Comparison of ENCODE assay signal across 21 cellular contexts in genomic region chr9:84129529-84129928, GRCh38.
DNase-seq lines count a peak whose midpoint lies in the region; ATAC-seq, FAIRE-seq and TF ChIP-seq lines count a peak whose summit lies in the region.
"Had no signal": no experiment of that assay in that cellular context is flagged by ENCODE, and none has a peak within 500 bp of the region (broad histone marks: within the 10 kb centered on the region; RNA-seq: fewer than 3 reads in every experiment).

No MANE protein-coding gene starts in this region.

- no peaks in the 10 kb centered on the region for H3K9me3 ChIP-seq in trophoblast cell (ENCODE audit: insufficient read depth, low read depth, low read length)
- H3K9me3 ChIP-seq: BLaER1 had no signal

- no peaks in the 10 kb centered on the region for H3K27me3 ChIP-seq in bronchial epithelial cell (ENCODE audit: control insufficient read depth, insufficient read depth, low read length)
- no peaks in the 10 kb centered on the region for H3K27me3 ChIP-seq in trophoblast cell (ENCODE audit: insufficient read depth, low read length)
- H3K27me3 ChIP-seq: BLaER1 had no signal

- no peak overlapping the region for H3K4ac ChIP-seq in trophoblast cell (ENCODE audit: low read depth, low read length)

- no peaks in the 10 kb centered on the region for H3K79me2 ChIP-seq in trophoblast cell (ENCODE audit: control insufficient read depth, insufficient read depth, low read length, poor library complexity)

- no peaks in the 10 kb centered on the region for H3K79me1 ChIP-seq in trophoblast cell (ENCODE audit: low read length)

- no peak overlapping the region for H4K91ac ChIP-seq in trophoblast cell (ENCODE audit: low read depth, low read length)

- no peak overlapping the region for H2BK12ac ChIP-seq in trophoblast cell (ENCODE audit: low read length)

- no peak for ATAC-seq in GM18511 (IDR thresholded peaks at IDR 0.05; ENCODE audit: unreplicated experiment)
- ATAC-seq: GM12878, HCT116, K562 had no signal

- H4K8ac ChIP-seq in trophoblast cell (ENCODE audit: low read depth, low read length): no peak overlapping the region

- H3K18ac ChIP-seq in trophoblast cell (ENCODE audit: low read length): no peak overlapping the region

- no peak overlapping the region for H2BK120ac ChIP-seq in trophoblast cell (ENCODE audit: insufficient read depth, low read length, poor library complexity)

- peak; percentile 77 for FAIRE-seq in bronchial epithelial cell (lab: Jason Lieb, UNC)
- FAIRE-seq: GM12878, H54, HTR-8/SVneo, K562 had no signal

- TF ChIP-seq CTCF in bronchial epithelial cell (IDR thresholded peaks at IDR 0.05; ENCODE audit: insufficient read depth, low read length, severe bottlenecking): no peak

- H3K9ac ChIP-seq in trophoblast cell (ENCODE audit: low read length): no peak overlapping the region
- H3K9ac ChIP-seq: BLaER1 had no signal

- H3K4me3 ChIP-seq in bronchial epithelial cell (ENCODE audit: low read depth, low read length) (no peak overlapping the region), trophoblast cell (ENCODE audit: low read depth, low read length) (no peak overlapping the region)
- H3K4me3 ChIP-seq: BLaER1, GM12878, K562 had no signal

- H3K4me2 ChIP-seq in trophoblast cell (ENCODE audit: low read length): no peak overlapping the region
- H3K4me2 ChIP-seq: BLaER1 had no signal

- H2AFZ ChIP-seq in trophoblast cell (ENCODE audit: insufficient read depth, low read length, poor library complexity): no peak overlapping the region

- no peak overlapping the region for H3K14ac ChIP-seq in trophoblast cell (ENCODE audit: low read length)

- peaks cover 3% of the 10 kb centered on the region in 2 experiments for H3K4me1 ChIP-seq in trophoblast cell (ENCODE audit: control insufficient read depth in 1 of 2, insufficient read depth in 2 of 2, low read length in 2 of 2)
- H3K4me1 ChIP-seq: BLaER1 had no signal

- no peak overlapping the region for H3K27ac ChIP-seq in trophoblast cell (ENCODE audit: low read depth, low read length)
- H3K27ac ChIP-seq: 22Rv1, BLaER1, HL-60 had no signal

- no peak overlapping the region for H2AK5ac ChIP-seq in trophoblast cell (ENCODE audit: low read length)

- no peak overlapping the region for H2BK5ac ChIP-seq in trophoblast cell (ENCODE audit: low read depth, low read length, poor library complexity)

- no peaks in the 10 kb centered on the region for H3K36me3 ChIP-seq in bronchial epithelial cell (ENCODE audit: control insufficient read depth, insufficient read depth, low read length)
- no peaks in the 10 kb centered on the region for H3K36me3 ChIP-seq in trophoblast cell (ENCODE audit: control insufficient read depth in 1 of 2, insufficient read depth in 2 of 2, low read length in 2 of 2)
- H3K36me3 ChIP-seq: BLaER1 had no signal

- DNase-seq in DMS 273 (lab: John Stamatoyannopoulos, UW; ENCODE audit: unreplicated experiment) (peak; percentile 21), DMS 273 treated with DMSO at 0.1 percent for 48 hours (lab: John Stamatoyannopoulos, UW) (no peak), bronchial epithelial cell (ENCODE audit: low read depth) (no peak), trophoblast cell (peak; percentile 87 to 95), epidermal melanocyte (ENCODE audit: insufficient read length, low spot score) (no peak), NCI-H446 treated with DMSO at 0.1 percent for 48 hours (lab: John Stamatoyannopoulos, UW) (no peak)
- DNase-seq: CD4-positive, alpha-beta memory T cell; DMS53; DND-41; EL; HFFc6; IMR-90 had no signal

- H4K12ac ChIP-seq in trophoblast cell (ENCODE audit: low read depth, low read length): no peak overlapping the region

- no peak overlapping the region for H3K23ac ChIP-seq in trophoblast cell (ENCODE audit: low read length)

- no CpG with 5 or more reads among the region's 5 CpGs for WGBS in trophoblast cell (ENCODE audit: extremely low coverage, insufficient coverage, insufficient read length)

Comparison
In these comparisons a context has a peak if more than half of its experiments do, and no peak if none do; other contexts are left out.
1. DNase-seq: peak in DMS 273 (single experiment) and trophoblast cell (2 of 2); none in DMS 273 treated with DMSO at 0.1 percent for 48 hours (single experiment), bronchial epithelial cell (single experiment), epidermal melanocyte (single experiment) and NCI-H446 treated with DMSO at 0.1 percent for 48 hours (single experiment).